Comparison of ENCODE assay signal across 19 cellular contexts in the genomic region with DNA sequence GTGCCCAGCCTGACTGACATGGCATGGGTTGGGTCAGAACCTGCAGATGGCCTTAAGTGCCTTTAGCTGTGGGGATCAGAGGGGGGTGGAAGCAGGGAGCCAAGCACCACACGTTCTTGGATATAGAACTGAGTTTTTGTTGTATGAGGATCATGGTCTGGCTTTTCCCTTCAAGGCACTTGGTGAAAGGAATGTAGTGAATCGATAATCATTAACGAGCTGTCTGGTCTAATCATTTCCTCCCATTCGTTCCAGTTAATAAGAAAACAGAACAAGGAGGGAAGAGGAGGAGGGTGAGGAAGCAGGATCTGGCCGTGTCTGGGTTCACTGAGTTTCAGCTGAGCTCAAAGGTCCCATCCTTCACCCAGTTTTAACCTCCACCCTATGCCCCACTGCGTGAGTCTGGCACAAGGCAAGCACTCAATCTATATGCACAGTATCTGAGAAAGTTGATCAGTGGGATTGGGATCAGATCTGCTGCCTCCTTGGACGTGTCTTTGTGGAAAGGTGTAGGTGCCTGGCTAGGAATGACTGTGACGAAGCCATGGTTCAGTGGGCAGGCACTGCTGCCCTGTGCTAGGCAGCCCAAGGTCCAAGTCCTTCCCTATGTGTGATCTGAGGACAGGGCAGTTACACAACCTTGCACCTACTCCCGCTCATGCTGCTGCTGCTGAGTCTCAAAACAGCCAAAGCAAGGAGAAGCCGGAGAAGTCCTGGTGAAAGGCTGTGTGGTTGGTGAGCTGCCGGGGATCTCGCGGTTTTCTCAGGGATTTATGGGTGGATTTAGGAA. TPM values are rescaled to one million over a fixed set of nuclear protein-coding genes. Genes with fewer than 3 reads are reported as not detected.
"Had no signal": no experiment of that assay in that cellular context is flagged by ENCODE, and none has a peak within 500 bp of the region (broad histone marks: within the 10 kb centered on the region; RNA-seq: fewer than 3 reads in every experiment).

No MANE protein-coding gene starts in this region.

- H3K27ac ChIP-seq: ascending aorta, esophagus muscularis mucosa, lower lobe of right lung, neural progenitor cell, stomach, testis, upper lobe of right lung had no signal

- FAIRE-seq: keratinocyte had no signal

- H3K4me1 ChIP-seq: ascending aorta, esophagus muscularis mucosa, lower lobe of right lung, neural progenitor cell, stomach, testis, upper lobe of right lung had no signal

- DNase-seq: activated CD4-positive, alpha-beta T cell treated with anti-CD3 and anti-CD28 coated beads for 1 hour; activated CD4-positive, alpha-beta T cell treated with anti-CD3 and anti-CD28 coated beads, Interleukin-2, amount 50 U/mL, for 48 hours; activated naive CD4-positive, alpha-beta T cell treated with anti-CD3 and anti-CD28 coated beads, Interleukin-2, amount 10 ng/mL, durations not matched to agents 7 days and 5 days; activated T-cell treated with anti-CD3 and anti-CD28 coated beads, Interleukin-2, amount 50 U/mL, for 1 hour; hippocampal formation; lower lobe of right lung; midbrain; stimulated activated CD4-positive, alpha-beta T cell treated with anti-CD3 and anti-CD28 coated beads, Interleukin-12 subunit alpha, Interleukin-12 subunit beta, amount 100 ng/mL, for 4 hours; stimulated activated CD4-positive, alpha-beta T cell treated with anti-CD3 and anti-CD28 coated beads, Interleukin-2, amount 100 ng/mL, for 24 hours; stomach; T-cell; T-helper 9 cell; testis; upper lobe of right lung had no signal

- H3K4me3 ChIP-seq: ascending aorta, esophagus muscularis mucosa, lower lobe of right lung, neural progenitor cell, stomach, testis, upper lobe of right lung had no signal

- H3K36me3 ChIP-seq: ascending aorta, esophagus muscularis mucosa, lower lobe of right lung, neural progenitor cell, stomach, upper lobe of right lung had no signal

- ATAC-seq: T-cell, upper lobe of right lung had no signal

- H3K27me3 ChIP-seq: ascending aorta, neural progenitor cell, stomach, testis, upper lobe of right lung had no signal

- H3K9me3 ChIP-seq: ascending aorta, esophagus muscularis mucosa, lower lobe of right lung, stomach, testis, upper lobe of right lung had no signal

RNA-seq across cellular contexts. Expression of gene GALNT14, which starts 54.8 kb away (rescaled TPM):
- total RNA-seq: ascending aorta, pulmonary artery endothelial cell had no signal
